In genomic region chr2:169933124-169933711, GRCh38 we compare ENCODE assay signal across 8 cellular contexts.
A peak's percentile ranks its signal among the peaks of the same experiment; 100 is the strongest.
DNase-seq lines count a peak whose midpoint lies in the region; ATAC-seq and TF ChIP-seq lines count a peak whose summit lies in the region.

No MANE protein-coding gene starts in this region.

- WGBS in stomach, 5 donors, result 24 to 63% (median 34%) methylated on average over 2 of the region's 2 CpGs

- BruUV-seq in Calu3 (replicated peaks; lab: Mats Ljungman, UMichigan), result no TSS peak

- H3K4me1 Mint-ChIP-seq in T-helper 17 cell (peaks cover 6% of the 10 kb centered on the region), Calu3 (ENCODE audit: low read depth, unreplicated experiment) (no peaks in the 10 kb centered on the region)
- peaks cover 0 to 5% (median 2%) of the 10 kb centered on the region in 3 donors for H3K4me1 Mint-ChIP-seq in CD8-positive, alpha-beta memory T cell

- no peak overlapping the region for H3K4me3 ChIP-seq in stomach
- no peak overlapping the region for H3K4me3 ChIP-seq in CD8-positive, alpha-beta memory T cell (ENCODE audit: low read length)

- H3K4me1 ChIP-seq in stomach, result no peaks in the 10 kb centered on the region
- H3K4me1 ChIP-seq in CD8-positive, alpha-beta memory T cell (ENCODE audit: insufficient read depth, low read length), result no peaks in the 10 kb centered on the region

- no peaks in the 10 kb centered on the region for H3K27me3 Mint-ChIP-seq in T-helper 17 cell
- no peaks in the 10 kb centered on the region for H3K27me3 Mint-ChIP-seq in Calu3 (ENCODE audit: unreplicated experiment)
- H3K27me3 Mint-ChIP-seq in CD8-positive, alpha-beta memory T cell, result no peaks in the 10 kb centered on the region

- CTCF ChIA-PET in Calu3 (lab: Charles Lee), result no interaction called here
- CTCF ChIA-PET in CD8-positive, alpha-beta memory T cell (lab: Charles Lee), result no interaction called here

- H3K9me3 ChIP-seq in T-helper 17 cell (ENCODE audit: control insufficient read depth, low read length, poor library complexity, severe bottlenecking), result no peaks in the 10 kb centered on the region
- H3K9me3 ChIP-seq in stomach, result no peaks in the 10 kb centered on the region
- no peaks in the 10 kb centered on the region for H3K9me3 ChIP-seq in CD8-positive, alpha-beta memory T cell (ENCODE audit: low read length)

- no peak for TF ChIP-seq POLR2A in stomach (IDR thresholded peaks at IDR 0.05)

- POLR2A ChIA-PET in CD8-positive, alpha-beta memory T cell (lab: Charles Lee), result no interaction called here

- H3K9me3 Mint-ChIP-seq in Calu3 (ENCODE audit: low read depth, unreplicated experiment), result no peaks in the 10 kb centered on the region
- no peaks in the 10 kb centered on the region for H3K9me3 Mint-ChIP-seq in CD8-positive, alpha-beta memory T cell

- H3K27me3 ChIP-seq in stomach, result no peaks in the 10 kb centered on the region
- no peaks in the 10 kb centered on the region for H3K27me3 ChIP-seq in CD8-positive, alpha-beta memory T cell (ENCODE audit: insufficient read depth, low read length, poor library complexity, severe bottlenecking)

- TF ChIP-seq EP300 in stomach (IDR thresholded peaks at IDR 0.05), result no peak

- DNase-seq in COLO829 (ENCODE audit: low spot score), result peak; percentile 27
- peak; percentile 13 for DNase-seq in M059J (ENCODE audit: low read depth)
- no peak for DNase-seq in T-helper 17 cell
- DNase-seq in glomerular visceral epithelial cell (ENCODE audit: extremely low spot score), result peak; percentile 32
- no peak for DNase-seq in stomach
- DNase-seq in Calu3, result no peak
- DNase-seq in CD8-positive, alpha-beta memory T cell, result no peak

- peaks cover 0 to 47% (median 40%) of the 10 kb centered on the region in 4 donors for H3K36me3 ChIP-seq in stomach
- H3K36me3 ChIP-seq in CD8-positive, alpha-beta memory T cell (ENCODE audit: insufficient read depth, low read length), result peaks cover 5% of the 10 kb centered on the region

- H3K27ac ChIP-seq in stomach, result no peak overlapping the region
- H3K27ac ChIP-seq in CD8-positive, alpha-beta memory T cell (ENCODE audit: low read depth, low read length), result no peak overlapping the region

- H3K36me3 Mint-ChIP-seq in T-helper 17 cell (ENCODE audit: low read depth), result peaks cover 8% of the 10 kb centered on the region
- H3K36me3 Mint-ChIP-seq in Calu3 (ENCODE audit: insufficient read depth, unreplicated experiment), result peaks cover 4% of the 10 kb centered on the region
- H3K36me3 Mint-ChIP-seq in CD8-positive, alpha-beta memory T cell, result peaks cover 5 to 46% (median 16%) of the 10 kb centered on the region in 3 donors

- H3K4me3 Mint-ChIP-seq in T-helper 17 cell (no peak overlapping the region), Calu3 (ENCODE audit: low read depth, unreplicated experiment) (no peak overlapping the region)
- H3K4me3 Mint-ChIP-seq in CD8-positive, alpha-beta memory T cell, result no peak overlapping the region

- TF ChIP-seq CTCF in stomach (IDR thresholded peaks at IDR 0.05) (peak in 5 of 7 experiments; percentile 26 to 59 (median 48)), Calu3 (IDR thresholded peaks at IDR 0.05; ENCODE audit: unreplicated experiment) (no peak)

- ATAC-seq in GM19463 (IDR thresholded peaks at IDR 0.05; ENCODE audit: unreplicated experiment), result peak; percentile 50
- ATAC-seq in T-helper 17 cell, result no peak

- H3K27ac Mint-ChIP-seq in T-helper 17 cell, result peak overlapping the region; percentile 27
- H3K27ac Mint-ChIP-seq in Calu3 (ENCODE audit: unreplicated experiment), result no peak overlapping the region
- no peak overlapping the region for H3K27ac Mint-ChIP-seq in CD8-positive, alpha-beta memory T cell

- intact Hi-C loops in stomach (cut with DNase I; ENCODE audit: low total_unique reads) (no loop called here), Calu3 (cut with micrococcal nuclease; ENCODE audit: unreplicated experiment) (loop anchor here (10.0 kb wide), 3 partner anchors 302 to 432 kb away; no protein-coding TSS in a partner anchor)

Comparison
In these comparisons a context has a peak if more than half of its experiments do, and no peak if none do; other contexts are left out.
1. DNase-seq: peak in COLO829 (single experiment), M059J (single experiment) and glomerular visceral epithelial cell (single experiment); none in T-helper 17 cell (0 of 3), stomach (single experiment), Calu3 (single experiment) and CD8-positive, alpha-beta memory T cell (0 of 5).